Comparison of ENCODE assay signal across 8 cellular contexts in the genomic region with DNA sequence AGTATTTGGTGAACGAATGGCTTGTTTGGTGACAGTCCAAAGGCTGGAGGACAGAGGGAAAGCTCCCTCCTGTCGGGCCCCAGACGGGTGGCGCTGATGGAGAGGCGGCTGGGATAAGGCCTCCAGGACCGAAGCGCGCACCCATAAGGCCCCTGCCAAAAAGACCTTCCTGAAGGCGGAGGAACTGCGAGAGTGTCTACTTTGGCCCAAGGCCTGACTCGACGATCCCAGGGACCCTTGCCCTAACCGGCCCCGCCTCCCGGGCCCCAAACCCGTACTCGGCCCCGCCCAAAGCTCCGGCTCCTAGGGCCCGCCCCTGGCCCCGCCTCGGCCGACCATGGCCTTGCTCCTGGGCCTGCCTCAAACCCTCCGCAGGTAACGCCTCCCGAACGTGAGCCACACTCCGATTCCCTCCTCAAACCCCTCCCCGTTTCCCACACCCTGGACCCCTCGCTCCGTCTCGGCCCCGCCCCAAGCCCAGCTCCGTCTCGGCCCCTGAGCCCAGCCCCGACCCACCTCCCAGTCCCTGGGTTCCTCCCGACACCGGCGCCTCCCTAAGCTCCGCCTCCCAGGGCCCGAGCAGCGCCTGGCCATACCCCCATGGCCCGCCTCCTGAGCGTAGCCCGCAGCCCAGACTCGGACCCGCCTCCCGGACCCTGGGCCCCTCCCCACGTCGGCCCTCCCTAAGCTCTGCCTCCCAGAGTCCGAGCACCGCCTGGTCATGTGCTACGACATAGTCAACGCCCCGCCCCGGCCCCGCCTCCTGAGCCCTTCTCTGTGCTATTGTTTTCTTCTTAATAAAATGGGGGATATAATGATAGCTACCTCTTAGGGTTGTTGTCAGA.
A peak's percentile ranks its signal among the peaks of the same experiment; 100 is the strongest.
DNase-seq lines count a peak whose midpoint lies in the region; ATAC-seq and TF ChIP-seq lines count a peak whose summit lies in the region.

No MANE protein-coding gene starts in this region.

- H3K9me3 ChIP-seq in breast epithelium (no peaks in the 10 kb centered on the region), iPS-20b (ENCODE audit: insufficient read depth, low read depth, low read length) (no peaks in the 10 kb centered on the region), skeletal muscle satellite cell (replicated peaks; ENCODE audit: low read length) (no peaks in the 10 kb centered on the region)

- H3K27me3 ChIP-seq in breast epithelium (no peaks in the 10 kb centered on the region), iPS-20b (ENCODE audit: insufficient read depth, low read length) (no peaks in the 10 kb centered on the region), skeletal muscle satellite cell (ENCODE audit: control insufficient read depth, insufficient read depth, low read length) (no peaks in the 10 kb centered on the region)

- H3K4me1 ChIP-seq in breast epithelium (no peaks in the 10 kb centered on the region), iPS-20b (ENCODE audit: insufficient read depth, low read length) (peaks cover 4% of the 10 kb centered on the region; the same call in 1 of the 2 replicates), skeletal muscle satellite cell (ENCODE audit: control insufficient read depth, insufficient read depth, low read length) (peaks cover 5% of the 10 kb centered on the region)

- H3K36me3 ChIP-seq in breast epithelium = no peaks in the 10 kb centered on the region
- H3K36me3 ChIP-seq in iPS-20b (ENCODE audit: insufficient read depth, low read depth, low read length) = no peaks in the 10 kb centered on the region
- H3K36me3 ChIP-seq in skeletal muscle satellite cell (ENCODE audit: insufficient read depth, low read length) = no peaks in the 10 kb centered on the region

- peak overlapping the region; percentile 51; the same call in 1 of the 2 replicates for H3K9ac ChIP-seq in iPS-20b (ENCODE audit: low read depth, low read length)
- peak overlapping the region; percentile 89 for H3K9ac ChIP-seq in skeletal muscle satellite cell (ENCODE audit: low read depth, low read length)

- peak overlapping the region; percentile 30 for H3K27ac ChIP-seq in VCaP
- peak overlapping the region; percentile 80 to 84 for H3K27ac ChIP-seq in breast epithelium
- H3K27ac ChIP-seq in iPS-20b (ENCODE audit: low read length) = no peak overlapping the region

- peak overlapping the region; percentile 49 to 67 (median 63) for H3K4me3 ChIP-seq in breast epithelium
- H3K4me3 ChIP-seq in iPS-20b (ENCODE audit: low read length) = peak overlapping the region; percentile 67; the same call in 1 of the 2 replicates
- H3K4me3 ChIP-seq in skeletal muscle satellite cell (ENCODE audit: low read length) = peak overlapping the region; percentile 80

- ATAC-seq in GM18498 (IDR thresholded peaks at IDR 0.05; ENCODE audit: unreplicated experiment) = peak; percentile 100
- peak; percentile 100 for ATAC-seq in HG02885 (IDR thresholded peaks at IDR 0.05; ENCODE audit: poor library complexity, unreplicated experiment)

- TF ChIP-seq POLR2A in breast epithelium (IDR thresholded peaks at IDR 0.05) = no peak

- intact Hi-C loops in breast epithelium (cut with DNase I; ENCODE audit: low total_unique reads) = no loop called here

- DNase-seq in NCI-H187 treated with DMSO at 0.1 percent for 48 hours (lab: John Stamatoyannopoulos, UW) (peak; percentile 72), breast epithelium (ENCODE audit: low spot score in 2 of 2) (peak; percentile 96 to 97)
- no peak for DNase-seq in NK-92 treated with Interleukin-12 subunit alpha and Interleukin-12 subunit beta, amount 100 ng/mL, for 24 hours (lab: John Stamatoyannopoulos, UW)

- TF ChIP-seq CTCF in VCaP (conservative IDR thresholded peaks at IDR 0.05) (no peak), breast epithelium (IDR thresholded peaks at IDR 0.05) (no peak)

- H3K4me2 ChIP-seq in skeletal muscle satellite cell (ENCODE audit: low read length) = peak overlapping the region; percentile 85
